ENCODE assay signal across 1 cellular context in genomic region chr7:24442170-24442777, GRCh38.
TF ChIP-seq lines count a peak whose summit lies in the region.

No MANE protein-coding gene starts in this region.

TF ChIP-seq in H1, 55 proteins besides CTCF, POLR2A, EP300 and RAD21 (continued from another document):
- TF ChIP-seq KDM4A (IDR thresholded peaks at IDR 0.05; ENCODE audit: low read depth, low read length, severe bottlenecking) (no peak), RNF2 (IDR thresholded peaks at IDR 0.05; ENCODE audit: borderline replicate concordance, low read depth, low read length, missing control alignments, poor library complexity, severe bottlenecking) (no peak), E2F6 (IDR thresholded peaks at IDR 0.05) (no peak)
